ENCODE assay signal across 15 cellular contexts in genomic region chr7:99061001-99061779, GRCh38.
"Had no signal": no experiment of that assay in that cellular context is flagged by ENCODE, and none has a peak within 500 bp of the region (broad histone marks: within the 10 kb centered on the region; RNA-seq: fewer than 3 reads in every experiment).

No MANE protein-coding gene starts in this region.

- ATAC-seq: gastrocnemius medialis, T-helper 17 cell had no signal

- H3K4me1 Mint-ChIP-seq: neural progenitor cell had no signal

- H3K27me3 ChIP-seq: gastrocnemius medialis, neural progenitor cell, ovary, tibial artery had no signal

- H3K27ac ChIP-seq: gastrocnemius medialis, left ventricle myocardium inferior, neural progenitor cell, ovary had no signal

- H3K27me3 Mint-ChIP-seq: activated B cell treated with CpG ODN at 0.5 μM for 24 hours; activated CD4-positive, alpha-beta T cell treated with anti-CD3 and anti-CD28 coated beads, Interleukin-2, amount 10 ng/mL, durations not matched to agents 24 days and 14 days; T-helper 17 cell had no signal

- H3K4me3 ChIP-seq: gastrocnemius medialis, left ventricle myocardium inferior, neural progenitor cell, ovary, tibial artery had no signal

- H3K27ac Mint-ChIP-seq: activated B cell treated with CpG ODN at 0.5 μM for 24 hours; activated CD4-positive, alpha-beta T cell treated with anti-CD3 and anti-CD28 coated beads, Interleukin-2, amount 10 ng/mL, durations not matched to agents 24 days and 14 days; neural progenitor cell; T-helper 17 cell had no signal

- H3K4me2 ChIP-seq: neural progenitor cell had no signal

- H3K4me3 Mint-ChIP-seq: activated B cell treated with CpG ODN at 0.5 μM for 24 hours; activated CD4-positive, alpha-beta T cell treated with anti-CD3 and anti-CD28 coated beads, Interleukin-2, amount 10 ng/mL, durations not matched to agents 24 days and 14 days; neural progenitor cell; T-helper 17 cell had no signal

- H3K9me3 Mint-ChIP-seq: activated B cell treated with CpG ODN at 0.5 μM for 24 hours; activated CD4-positive, alpha-beta T cell treated with anti-CD3 and anti-CD28 coated beads, Interleukin-2, amount 10 ng/mL, durations not matched to agents 24 days and 14 days; neural progenitor cell had no signal

- H3K4me1 ChIP-seq: gastrocnemius medialis, left ventricle myocardium inferior, neural progenitor cell had no signal

- H3K36me3 ChIP-seq: neural progenitor cell, ovary had no signal

- H2AFZ ChIP-seq: neural progenitor cell had no signal

- H3K9me3 ChIP-seq: gastrocnemius medialis, left ventricle myocardium inferior, ovary, tibial artery had no signal

- DNase-seq: activated B cell treated with CpG ODN at 0.5 μM for 24 hours; activated CD4-positive, alpha-beta T cell treated with anti-CD3 and anti-CD28 coated beads, Interleukin-2, amount 10 ng/mL, durations not matched to agents 24 days and 14 days; activated T-cell treated with anti-CD3 and anti-CD28 coated beads, Interleukin-2, amount 50 U/mL, for 48 hours; caudate nucleus; cortex of kidney; effector memory CD4-positive, alpha-beta T cell; gastrocnemius medialis; islet precursor cell; left ventricle myocardium inferior; mesenchymal stem cell; ovary; stimulated activated CD4-positive, alpha-beta T cell treated with anti-CD3 and anti-CD28 coated beads, Interleukin-4, amount 100 ng/mL, for 24 hours; T-helper 17 cell; tibial artery had no signal
